Comparison of ENCODE assay signal across 19 cellular contexts in genomic region chr22:42265321-42265720, GRCh38.
"Had no signal": no experiment of that assay in that cellular context is flagged by ENCODE, and none has a peak within 500 bp of the region (broad histone marks: within the 10 kb centered on the region; RNA-seq: fewer than 3 reads in every experiment).

No MANE protein-coding gene starts in this region.

- ATAC-seq: heart right ventricle; lower lobe of right lung; natural killer cell treated with Interleukin-12 subunit alpha and Interleukin-12 subunit beta and Interleukin-15 and Interleukin-18, amount 100 ng/mL, for 72 hours; pancreas; right cardiac atrium; upper lobe of right lung had no signal

- H3K9me3 Mint-ChIP-seq: memory B cell; mesothelial cell of epicardium; natural killer cell treated with Interleukin-12 subunit alpha and Interleukin-12 subunit beta and Interleukin-15 and Interleukin-18, amount 100 ng/mL, for 72 hours had no signal

- H3K4me3 Mint-ChIP-seq: memory B cell; mesothelial cell of epicardium; natural killer cell treated with Interleukin-12 subunit alpha and Interleukin-12 subunit beta and Interleukin-15 and Interleukin-18, amount 100 ng/mL, for 72 hours had no signal

- H3K4me2 ChIP-seq: smooth muscle cell had no signal

- H3K27ac Mint-ChIP-seq: mesothelial cell of epicardium, progenitor cell of endocrine pancreas had no signal

- H3K27me3 Mint-ChIP-seq: memory B cell; natural killer cell treated with Interleukin-12 subunit alpha and Interleukin-12 subunit beta and Interleukin-15 and Interleukin-18, amount 100 ng/mL, for 72 hours; progenitor cell of endocrine pancreas had no signal

- H3K9me3 ChIP-seq: heart right ventricle, left ventricle myocardium inferior, lower lobe of right lung, pancreas, tibial artery, upper lobe of right lung, vagina had no signal

- H3K36me3 Mint-ChIP-seq: memory B cell; mesothelial cell of epicardium; natural killer cell treated with Interleukin-12 subunit alpha and Interleukin-12 subunit beta and Interleukin-15 and Interleukin-18, amount 100 ng/mL, for 72 hours had no signal

- H3K27me3 ChIP-seq: dorsolateral prefrontal cortex, heart right ventricle, pancreas, tibial artery, upper lobe of right lung, vagina had no signal

- H3K27ac ChIP-seq: dorsolateral prefrontal cortex, heart right ventricle, left ventricle myocardium inferior, lower lobe of right lung, pancreas, tibial artery, upper lobe of right lung, vagina had no signal

- H3K36me3 ChIP-seq: heart right ventricle, left ventricle myocardium inferior, lower lobe of right lung, pancreas, tibial artery, upper lobe of right lung, vagina had no signal

- DNase-seq: cortex of kidney; dorsolateral prefrontal cortex; effector CD8-positive, alpha-beta T cell; heart right ventricle; left ventricle myocardium inferior; lower lobe of right lung; occipital lobe; pancreas; right cardiac atrium; stimulated activated CD4-positive, alpha-beta T cell treated with anti-CD3 and anti-CD28 coated beads, Interleukin-2, amount 100 ng/mL, for 48 hours; stimulated activated naive CD4-positive, alpha-beta T cell treated with Interleukin-2 at 50 U/mL for 16 hours; tibial artery; upper lobe of right lung had no signal

- H3K4me3 ChIP-seq: dorsolateral prefrontal cortex, heart right ventricle, left ventricle myocardium inferior, lower lobe of right lung, pancreas, smooth muscle cell, tibial artery, upper lobe of right lung, vagina had no signal
